Comparison of ENCODE assay signal across 17 cellular contexts in genomic region chr17:16662936-16663335, GRCh38. TPM values are rescaled to one million over a fixed set of nuclear protein-coding genes. Genes with fewer than 3 reads are reported as not detected.
DNase-seq lines count a peak whose midpoint lies in the region; ATAC-seq and TF ChIP-seq lines count a peak whose summit lies in the region.
"Had no signal": no experiment of that assay in that cellular context is flagged by ENCODE, and none has a peak within 500 bp of the region (broad histone marks: within the 10 kb centered on the region; RNA-seq: fewer than 3 reads in every experiment).

No MANE protein-coding gene starts in this region.

- no peaks in the 10 kb centered on the region for H3K36me3 ChIP-seq in gastrocnemius medialis
- H3K36me3 ChIP-seq: SJSA1 had no signal

- peaks cover 3% of the 10 kb centered on the region in 2 donors for H3K4me1 Mint-ChIP-seq in effector memory CD8-positive, alpha-beta T cell (ENCODE audit: low read depth in 2 of 2)
- peaks cover 4% of the 10 kb centered on the region for H3K4me1 Mint-ChIP-seq in activated CD4-positive, alpha-beta memory T cell treated with anti-CD3 and anti-CD28 coated beads for 36 hours (ENCODE audit: low read depth)

- no peak for TF ChIP-seq CTCF in gastrocnemius medialis (IDR thresholded peaks at IDR 0.05 in 4 of 5, conservative IDR thresholded peaks at IDR 0.05 in 1 of 5)

- peaks cover 4 to 21% (median 10%) of the 10 kb centered on the region in 3 donors for H3K27me3 ChIP-seq in gastrocnemius medialis

- peak; percentile 43 for DNase-seq in ELR (ENCODE audit: low read depth)
- peak; percentile 42 for DNase-seq in M059J (ENCODE audit: low read depth)
- DNase-seq in effector memory CD8-positive, alpha-beta T cell = no peak
- DNase-seq in renal cortical epithelial cell (ENCODE audit: low read depth) = peak; percentile 4
- DNase-seq in activated CD8-positive, alpha-beta memory T cell treated with anti-CD3 and anti-CD28 coated beads, Interleukin-2, amount 50 U/mL, for 48 hours = no peak
- no peak for DNase-seq in activated CD4-positive, alpha-beta memory T cell treated with anti-CD3 and anti-CD28 coated beads for 36 hours
- DNase-seq in gastrocnemius medialis = no peak
- DNase-seq: CD8-positive, alpha-beta T cell; GF-D8; GOT3; KG1; MM.1S; NCI-H1105; NCI-H1694 treated with DMSO at 0.1 percent for 48 hours; NCI-H69 had no signal

- H3K27ac ChIP-seq in gastrocnemius medialis = no peak overlapping the region
- H3K27ac ChIP-seq: SJSA1 had no signal

- no peak for TF ChIP-seq POLR2A in gastrocnemius medialis (IDR thresholded peaks at IDR 0.05)

- no peak overlapping the region for H3K4me3 ChIP-seq in gastrocnemius medialis
- H3K4me3 ChIP-seq: SJSA1 had no signal

- peaks cover 23 to 29% of the 10 kb centered on the region in 2 donors for H3K27me3 Mint-ChIP-seq in effector memory CD8-positive, alpha-beta T cell
- H3K27me3 Mint-ChIP-seq in activated CD4-positive, alpha-beta memory T cell treated with anti-CD3 and anti-CD28 coated beads for 36 hours = peaks cover 11% of the 10 kb centered on the region

- CTCF ChIA-PET in activated CD4-positive, alpha-beta memory T cell treated with anti-CD3 and anti-CD28 coated beads for 36 hours (lab: Charles Lee) = no interaction called here

- peaks cover 0 to 8% of the 10 kb centered on the region in 2 donors for H3K4me1 ChIP-seq in gastrocnemius medialis
- H3K4me1 ChIP-seq: SJSA1 had no signal

- in situ Hi-C loops in gastrocnemius medialis (cut with MboI; ENCODE audit: low sequenced_read_pairs in 4 of 4) = no loop called here

- H3K36me3 Mint-ChIP-seq in effector memory CD8-positive, alpha-beta T cell (ENCODE audit: insufficient read depth) = no peaks in the 10 kb centered on the region
- H3K36me3 Mint-ChIP-seq in activated CD4-positive, alpha-beta memory T cell treated with anti-CD3 and anti-CD28 coated beads for 36 hours = no peaks in the 10 kb centered on the region
- H3K36me3 Mint-ChIP-seq: CD8-positive, alpha-beta T cell had no signal

- no peaks in the 10 kb centered on the region for H3K9me3 ChIP-seq in gastrocnemius medialis
- H3K9me3 ChIP-seq: SJSA1 had no signal

- H3K27ac Mint-ChIP-seq in effector memory CD8-positive, alpha-beta T cell = no peak overlapping the region
- no peak overlapping the region for H3K27ac Mint-ChIP-seq in activated CD4-positive, alpha-beta memory T cell treated with anti-CD3 and anti-CD28 coated beads for 36 hours
- H3K27ac Mint-ChIP-seq: CD8-positive, alpha-beta T cell had no signal

- no peak overlapping the region for H3K4me3 Mint-ChIP-seq in effector memory CD8-positive, alpha-beta T cell
- no peak overlapping the region for H3K4me3 Mint-ChIP-seq in activated CD4-positive, alpha-beta memory T cell treated with anti-CD3 and anti-CD28 coated beads for 36 hours
- H3K4me3 Mint-ChIP-seq: CD8-positive, alpha-beta T cell had no signal

- POLR2A ChIA-PET in activated CD4-positive, alpha-beta memory T cell treated with anti-CD3 and anti-CD28 coated beads for 36 hours (lab: Charles Lee) = no interaction called here

- no peaks in the 10 kb centered on the region for H3K9me3 Mint-ChIP-seq in effector memory CD8-positive, alpha-beta T cell
- H3K9me3 Mint-ChIP-seq in activated CD4-positive, alpha-beta memory T cell treated with anti-CD3 and anti-CD28 coated beads for 36 hours = peaks cover 3% of the 10 kb centered on the region
- H3K9me3 Mint-ChIP-seq: CD8-positive, alpha-beta T cell had no signal

- intact Hi-C loops in activated CD4-positive, alpha-beta memory T cell treated with anti-CD3 and anti-CD28 coated beads for 36 hours (cut with micrococcal nuclease) = no loop called here
- intact Hi-C loops in gastrocnemius medialis (cut with DNase I; ENCODE audit: low total_unique reads) = no loop called here

- peak; percentile 50 for ATAC-seq in effector memory CD8-positive, alpha-beta T cell (replicated peaks)
- ATAC-seq in gastrocnemius medialis = no peak
- ATAC-seq: CD8-positive, alpha-beta T cell; HepG2 had no signal

RNA-seq across cellular contexts. Expression of gene ZNF624, which starts 9.3 kb away (rescaled TPM):
- 2.0 and 2.1 TPM in 2 replicates for total RNA-seq in M059J (2014; rRNA removed; shearing (Covaris generic))
- total RNA-seq in renal cortical epithelial cell = 4.9 and 7.1 TPM in 2 replicates
- 1 to 10 TPM; 3.9 to 5.0 TPM for total RNA-seq in activated CD4-positive, alpha-beta memory T cell treated with anti-CD3 and anti-CD28 coated beads for 36 hours
- 1 to 10 TPM in 2 of 4 donors, under 1 TPM in 2; 0.86 to 2.2 (median 0.94) TPM for total RNA-seq in gastrocnemius medialis

RNA-seq across cellular contexts. Expression of gene CCDC144A, which starts 27.1 kb away (rescaled TPM):
- total RNA-seq in M059J (2014; rRNA removed; shearing (Covaris generic)) = 0.27 and 0.42 TPM in 2 replicates
- total RNA-seq in renal cortical epithelial cell = 7.9 TPM in 1 of 2 replicates, not detected in the other
- 1 to 10 TPM; 4.7 to 5.4 TPM for total RNA-seq in activated CD4-positive, alpha-beta memory T cell treated with anti-CD3 and anti-CD28 coated beads for 36 hours
- 1 to 10 TPM in 1 of 4 donors, under 1 TPM in 3; 0.13 to 7.4 (median 0.57) TPM for total RNA-seq in gastrocnemius medialis

Comparison
In these comparisons a context has a peak if more than half of its experiments do, and no peak if none do; other contexts are left out.
1. DNase-seq: peak in ELR (single experiment), M059J (single experiment) and renal cortical epithelial cell (single experiment); none in effector memory CD8-positive, alpha-beta T cell (0 of 3), activated CD8-positive, alpha-beta memory T cell treated with anti-CD3 and anti-CD28 coated beads, Interleukin-2, amount 50 U/mL, for 48 hours (single experiment), activated CD4-positive, alpha-beta memory T cell treated with anti-CD3 and anti-CD28 coated beads for 36 hours (single experiment) and gastrocnemius medialis (0 of 2).